Comparison of ENCODE assay signal across 1 cellular context in genomic region chr17:40103742-40104095, GRCh38.
TF ChIP-seq lines count a peak whose summit lies in the region.

No MANE protein-coding gene starts in this region.

TF ChIP-seq in K562, 482 proteins besides CTCF, POLR2A, EP300 and RAD21:
- no peak for TF ChIP-seq BHLHE40 (IDR thresholded peaks at IDR 0.05; ENCODE audit: low read length)
- TF ChIP-seq, protein P1, sequence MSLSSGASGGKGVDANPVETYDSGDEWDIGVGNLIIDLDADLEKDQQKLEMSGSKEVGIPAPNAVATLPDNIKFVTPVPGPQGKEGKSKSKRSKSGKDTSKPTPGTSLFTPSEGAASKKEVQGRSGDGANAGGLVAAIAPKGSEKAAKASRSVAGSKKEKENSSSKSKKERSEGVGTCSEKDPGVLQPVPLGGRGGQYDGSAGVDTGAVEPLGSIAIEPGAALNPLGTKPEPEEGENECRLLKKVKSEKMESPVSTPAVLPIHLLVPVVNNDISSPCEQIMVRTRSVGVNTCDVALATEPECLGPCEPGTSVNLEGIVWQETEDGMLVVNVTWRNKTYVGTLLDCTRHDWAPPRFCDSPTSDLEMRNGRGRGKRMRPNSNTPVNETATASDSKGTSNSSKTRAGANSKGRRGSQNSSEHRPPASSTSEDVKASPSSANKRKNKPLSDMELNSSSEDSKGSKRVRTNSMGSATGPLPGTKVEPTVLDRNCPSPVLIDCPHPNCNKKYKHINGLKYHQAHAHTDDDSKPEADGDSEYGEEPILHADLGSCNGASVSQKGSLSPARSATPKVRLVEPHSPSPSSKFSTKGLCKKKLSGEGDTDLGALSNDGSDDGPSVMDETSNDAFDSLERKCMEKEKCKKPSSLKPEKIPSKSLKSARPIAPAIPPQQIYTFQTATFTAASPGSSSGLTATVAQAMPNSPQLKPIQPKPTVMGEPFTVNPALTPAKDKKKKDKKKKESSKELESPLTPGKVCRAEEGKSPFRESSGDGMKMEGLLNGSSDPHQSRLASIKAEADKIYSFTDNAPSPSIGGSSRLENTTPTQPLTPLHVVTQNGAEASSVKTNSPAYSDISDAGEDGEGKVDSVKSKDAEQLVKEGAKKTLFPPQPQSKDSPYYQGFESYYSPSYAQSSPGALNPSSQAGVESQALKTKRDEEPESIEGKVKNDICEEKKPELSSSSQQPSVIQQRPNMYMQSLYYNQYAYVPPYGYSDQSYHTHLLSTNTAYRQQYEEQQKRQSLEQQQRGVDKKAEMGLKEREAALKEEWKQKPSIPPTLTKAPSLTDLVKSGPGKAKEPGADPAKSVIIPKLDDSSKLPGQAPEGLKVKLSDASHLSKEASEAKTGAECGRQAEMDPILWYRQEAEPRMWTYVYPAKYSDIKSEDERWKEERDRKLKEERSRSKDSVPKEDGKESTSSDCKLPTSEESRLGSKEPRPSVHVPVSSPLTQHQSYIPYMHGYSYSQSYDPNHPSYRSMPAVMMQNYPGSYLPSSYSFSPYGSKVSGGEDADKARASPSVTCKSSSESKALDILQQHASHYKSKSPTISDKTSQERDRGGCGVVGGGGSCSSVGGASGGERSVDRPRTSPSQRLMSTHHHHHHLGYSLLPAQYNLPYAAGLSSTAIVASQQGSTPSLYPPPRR (CRISPR knock-in tag; IDR thresholded peaks at IDR 0.05; ENCODE audit: borderline replicate concordance), result no peak
- TF ChIP-seq CHD1 (IDR thresholded peaks at IDR 0.05; ENCODE audit: low read length), result no peak
- TF ChIP-seq RFX1 (IDR thresholded peaks at IDR 0.05), result no peak
- no peak for TF ChIP-seq NEUROD1 (IDR thresholded peaks at IDR 0.05; ENCODE audit: borderline replicate concordance, low read depth, low read length, partially characterized antibody)
- TF ChIP-seq, protein P2, sequence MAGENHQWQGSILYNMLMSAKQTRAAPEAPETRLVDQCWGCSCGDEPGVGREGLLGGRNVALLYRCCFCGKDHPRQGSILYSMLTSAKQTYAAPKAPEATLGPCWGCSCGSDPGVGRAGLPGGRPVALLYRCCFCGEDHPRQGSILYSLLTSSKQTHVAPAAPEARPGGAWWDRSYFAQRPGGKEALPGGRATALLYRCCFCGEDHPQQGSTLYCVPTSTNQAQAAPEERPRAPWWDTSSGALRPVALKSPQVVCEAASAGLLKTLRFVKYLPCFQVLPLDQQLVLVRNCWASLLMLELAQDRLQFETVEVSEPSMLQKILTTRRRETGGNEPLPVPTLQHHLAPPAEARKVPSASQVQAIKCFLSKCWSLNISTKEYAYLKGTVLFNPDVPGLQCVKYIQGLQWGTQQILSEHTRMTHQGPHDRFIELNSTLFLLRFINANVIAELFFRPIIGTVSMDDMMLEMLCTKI (IDR thresholded peaks at IDR 0.05; ENCODE audit: partially characterized antibody), result no peak
- TF ChIP-seq NFIC (IDR thresholded peaks at IDR 0.05), result no peak
- TF ChIP-seq BCOR (IDR thresholded peaks at IDR 0.05), result no peak
- no peak for TF ChIP-seq ZFP1 (CRISPR knock-in tag; IDR thresholded peaks at IDR 0.05)
- TF ChIP-seq JUND (IDR thresholded peaks at IDR 0.05; ENCODE audit: borderline replicate concordance, low read depth, low read length), result no peak
- TF ChIP-seq JUND (tag; IDR thresholded peaks at IDR 0.05; ENCODE audit: borderline replicate concordance, low read depth, low read length), result no peak
- TF ChIP-seq MTA1 (IDR thresholded peaks at IDR 0.05; ENCODE audit: borderline replicate concordance), result no peak
- no peak for TF ChIP-seq ZNF174 (CRISPR knock-in tag; IDR thresholded peaks at IDR 0.05)
